Comparison of ENCODE assay signal across 28 cellular contexts in genomic region chr10:131888186-131888604, GRCh38. TPM values are rescaled to one million over a fixed set of nuclear protein-coding genes. Genes with fewer than 3 reads are reported as not detected.
DNase-seq lines count a peak whose midpoint lies in the region; ATAC-seq, FAIRE-seq and TF ChIP-seq lines count a peak whose summit lies in the region.
"Had no signal": no experiment of that assay in that cellular context is flagged by ENCODE, and none has a peak within 500 bp of the region (broad histone marks: within the 10 kb centered on the region; RNA-seq: fewer than 3 reads in every experiment).

No MANE protein-coding gene starts in this region.

- BruUV-seq in K562 (replicated peaks; lab: Mats Ljungman, UMichigan) = no TSS peak

- intact Hi-C loops in K562 (cut with micrococcal nuclease) = no loop called here
- intact Hi-C loops in kidney (cut with DNase I) = loop anchor here (5.0 kb wide), 1 partner anchor 134 kb away; no protein-coding TSS in a partner anchor
- intact Hi-C loops in sciatic nerve (cut with DNase I) = no loop called here

- H3K9ac ChIP-seq in GM23248 (no peak overlapping the region), K562 (ENCODE audit: insufficient read depth in 1 of 2, low read depth in 2 of 2, low read length in 2 of 2) (no peak overlapping the region), kidney (ENCODE audit: low read length in 2 of 2) (no peak overlapping the region), SK-N-SH (no peak overlapping the region)

- no peak overlapping the region for H2AFZ ChIP-seq in GM23248
- H2AFZ ChIP-seq in K562 (ENCODE audit: low read depth, low read length) = no peak overlapping the region
- no peak overlapping the region for H2AFZ ChIP-seq in SK-N-SH (ENCODE audit: low read depth)

- H3K27me3 ChIP-seq in GM23248 (replicated peaks; ENCODE audit: insufficient read depth) (peaks cover 10% of the 10 kb centered on the region), K562 (ENCODE audit: control insufficient read depth in 2 of 2, insufficient read depth in 2 of 2, low read length in 2 of 2) (no peaks in the 10 kb centered on the region; a peak in 1 of 5 replicates), SK-N-SH (ENCODE audit: insufficient read depth) (no peaks in the 10 kb centered on the region)

- H3K9me3 ChIP-seq in GM23248 (ENCODE audit: low read depth) (no peaks in the 10 kb centered on the region), K562 (replicated peaks; ENCODE audit: control insufficient read depth, insufficient read depth, low read depth, low read length) (no peaks in the 10 kb centered on the region), kidney (ENCODE audit: control insufficient read depth in 1 of 2, low read length in 2 of 2) (no peaks in the 10 kb centered on the region), SK-N-SH (no peaks in the 10 kb centered on the region)
- H3K9me3 ChIP-seq: body of pancreas, spleen had no signal

- H3K36me3 ChIP-seq in GM23248 (ENCODE audit: low read depth) (no peaks in the 10 kb centered on the region), K562 (ENCODE audit: control insufficient read depth, insufficient read depth, low read length) (no peaks in the 10 kb centered on the region), kidney (ENCODE audit: control insufficient read depth in 1 of 2, insufficient read depth in 2 of 2, low read length in 2 of 2) (no peaks in the 10 kb centered on the region), SK-N-SH (replicated peaks in 1 of 2; ENCODE audit: control insufficient read depth in 1 of 2, insufficient read depth in 2 of 2, low read length in 1 of 2) (no peaks in the 10 kb centered on the region)
- H3K36me3 ChIP-seq: spleen had no signal

- TF ChIP-seq POLR2A in NB4 (IDR thresholded peaks at IDR 0.05; ENCODE audit: extremely low read depth, insufficient read length) (no peak), K562 (conservative IDR thresholded peaks at IDR 0.05) (no peak)

- DNase-seq in GM23248 (peak; percentile 18), NB4 (ENCODE audit: low read depth) (peak; percentile 24), K562 (ENCODE audit: extremely low read depth in 1 of 4, low spot score in 3 of 4) (no peak), kidney (peak; percentile 6), sciatic nerve (ENCODE audit: low spot score) (no peak), SK-N-SH (no peak)
- DNase-seq in activated naive CD4-positive, alpha-beta T cell treated with anti-CD3 and anti-CD28 coated beads, Interleukin-2, amount 50 U/mL, for 16 hours = no peak
- DNase-seq: activated CD4-positive, CD25-positive, alpha-beta regulatory T cell treated with anti-CD3 and anti-CD28 coated beads, Interleukin-2, amount 50 U/mL, for 72 hours; activated CD8-positive, alpha-beta T cell treated with anti-CD3 and anti-CD28 coated beads for 36 hours; activated gamma-delta T cell; activated naive CD8-positive, alpha-beta T cell treated with anti-CD3 and anti-CD28 coated beads, Interleukin-2, amount 50 U/mL, for 24 hours; body of pancreas; DMS 273 treated with DMSO at 0.1 percent for 48 hours; erythroblast; hippocampal formation; NCI-H1105; NCI-H2029; NCI-H226; NCI-H748 treated with DMSO at 0.1 percent for 48 hours; retina; stimulated activated CD4-positive, alpha-beta T cell treated with anti-CD3 and anti-CD28 coated beads, Interleukin-4, amount 100 ng/mL, for 24 hours; stimulated activated naive B cell treated with anti-CD40 and anti-IgM and Interleukin-4, amounts not matched to agents 10 μg/mL and 1 μg/mL and 100 μg/mL, for 72 hours; T-helper 1 cell had no signal

- no peaks in the 10 kb centered on the region for H3K9me2 ChIP-seq in GM23248 (ENCODE audit: insufficient read depth)
- H3K9me2 ChIP-seq in SK-N-SH = no peaks in the 10 kb centered on the region

- H3K79me2 ChIP-seq in GM23248 (ENCODE audit: insufficient read depth) (no peaks in the 10 kb centered on the region), K562 (ENCODE audit: control insufficient read depth, insufficient read depth, low read length) (peaks cover 12% of the 10 kb centered on the region; the same call in 2 of the 3 replicates), SK-N-SH (ENCODE audit: insufficient read depth) (no peaks in the 10 kb centered on the region)

- FAIRE-seq in K562 (lab: Jason Lieb, UNC) (no peak), kidney (lab: Jason Lieb, UNC) (no peak)
- FAIRE-seq: frontal cortex, G401.6, H1 had no signal

- H3F3A ChIP-seq in GM23248 (ENCODE audit: insufficient read depth) (no peaks in the 10 kb centered on the region), SK-N-SH (replicated peaks; ENCODE audit: insufficient read depth) (no peaks in the 10 kb centered on the region)

- in situ Hi-C loops in GM23248 (cut with MboI) (loop anchor here (5.0 to 25.0 kb wide), 2 partner anchors 134 to 249 kb away; no protein-coding TSS in a partner anchor), K562 (cut with MboI) (loop anchor here (5.0 kb wide), 2 partner anchors 44 to 134 kb away; no protein-coding TSS in a partner anchor)

- CTCF ChIA-PET in K562 (lab: Yijun Ruan, JAX; ENCODE audit: low intra/inter-chr PET ratio) = no interaction called here
- CTCF ChIA-PET in SK-N-SH (lab: Yijun Ruan, JAX) = interaction anchor here (1.9 to 5.4 kb wide), 3 partner anchors 11 to 254 kb away, joined by 4 to 78 read pairs (median 10); no protein-coding TSS in a partner anchor

- ATAC-seq in K562 = no peak
- no peak for ATAC-seq in sciatic nerve
- ATAC-seq: activated CD8-positive, alpha-beta T cell treated with anti-CD3 and anti-CD28 coated beads for 36 hours; activated naive CD8-positive, alpha-beta T cell treated with anti-CD3 and anti-CD28 coated beads, Interleukin-2, amount 50 U/mL, for 24 hours; body of pancreas; natural killer cell treated with Interleukin-12 subunit alpha and Interleukin-12 subunit beta and Interleukin-15 and Interleukin-18, amount 100 ng/mL, for 72 hours; stimulated activated naive B cell treated with anti-CD40 and anti-IgM and Interleukin-4, amounts not matched to agents 10 μg/mL and 1 μg/mL and 100 μg/mL, for 72 hours had no signal

- no peaks in the 10 kb centered on the region for H3K9me1 ChIP-seq in K562 (ENCODE audit: control insufficient read depth, insufficient read depth, low read length)

- 49 to 60% methylated on average over 6 of the region's 6 CpGs for WGBS in GM23248 (ENCODE audit: low coverage in 1 of 2, low lambda C conversion rate in 2 of 2, missing lambda C conversion rate in 2 of 2), 2 experiments
- 22% methylated on average over 6 of the region's 6 CpGs for WGBS in K562 (ENCODE audit: insufficient coverage, low coverage, missing lambda C conversion rate)
- 45% methylated on average over 6 of the region's 6 CpGs for WGBS in SK-N-SH (ENCODE audit: low lambda C conversion rate)

- no peak for TF ChIP-seq RAD21 in K562 (CRISPR knock-in tag; conservative IDR thresholded peaks at IDR 0.05 in 1 of 2, IDR thresholded peaks at IDR 0.05 in 1 of 2)
- no peak for TF ChIP-seq RAD21 in SK-N-SH (IDR thresholded peaks at IDR 0.05; ENCODE audit: low read length)

- TF ChIP-seq EP300 in K562 (IDR thresholded peaks at IDR 0.05; ENCODE audit: low read length) = no peak
- no peak for TF ChIP-seq EP300 in SK-N-SH (IDR thresholded peaks at IDR 0.05; ENCODE audit: borderline replicate concordance in 1 of 2, low read depth in 1 of 2, low read length in 1 of 2)

- H3K27ac ChIP-seq in GM23248 (no peak overlapping the region), K562 (ENCODE audit: extremely low read depth, low read depth, low read length) (no peak overlapping the region), kidney (ENCODE audit: low read depth in 2 of 2, low read length in 2 of 2) (no peak overlapping the region), SK-N-SH (ENCODE audit: low read depth in 2 of 2, low read length in 1 of 2) (no peak overlapping the region)
- H3K27ac ChIP-seq: body of pancreas, spleen had no signal

- no peaks in the 10 kb centered on the region for H3K4me1 ChIP-seq in GM23248 (ENCODE audit: insufficient read depth)
- peaks cover 33 to 50% of the 10 kb centered on the region in 2 experiments for H3K4me1 ChIP-seq in K562 (replicated peaks in 1 of 2; ENCODE audit: control insufficient read depth in 2 of 2, insufficient read depth in 2 of 2, low read length in 2 of 2)
- no peaks in the 10 kb centered on the region for H3K4me1 ChIP-seq in kidney (ENCODE audit: control insufficient read depth in 1 of 2, insufficient read depth in 1 of 2, low read depth in 1 of 2, low read length in 2 of 2)
- H3K4me1 ChIP-seq in SK-N-SH (ENCODE audit: control insufficient read depth in 1 of 2, insufficient read depth in 2 of 2, low read depth in 1 of 2, low read length in 1 of 2) = no peaks in the 10 kb centered on the region; a peak in 1 of 4 replicates

- TF ChIP-seq CTCF in NB4 (IDR thresholded peaks at IDR 0.05; ENCODE audit: low read depth, low read length) = no peak
- no peak for TF ChIP-seq CTCF in K562 (IDR thresholded peaks at IDR 0.05 in 2 of 3, conservative IDR thresholded peaks at IDR 0.05 in 1 of 3; ENCODE audit: insufficient read depth in 2 of 3, low read depth in 1 of 3, low read length in 3 of 3)
- no peak for TF ChIP-seq CTCF in kidney (IDR thresholded peaks at IDR 0.05; ENCODE audit: borderline replicate concordance, extremely low read depth, insufficient read depth)
- no peak for TF ChIP-seq CTCF in SK-N-SH (IDR thresholded peaks at IDR 0.05)

- H3K4me3 ChIP-seq in GM23248 (no peak overlapping the region), NB4 (ENCODE audit: low read depth, low read length) (no peak overlapping the region), K562 (no peak overlapping the region), kidney (ENCODE audit: low read length in 2 of 2) (no peak overlapping the region), SK-N-SH (ENCODE audit: low read depth in 2 of 2, low read length in 1 of 2) (no peak overlapping the region)
- H3K4me3 ChIP-seq: body of pancreas, spleen had no signal

- POLR2A ChIA-PET in K562 (lab: Yijun Ruan, JAX) (interaction anchor here (1.2 to 1.5 kb wide), 2 partner anchors 12 to 24 kb away, joined by 4 to 5 read pairs; partner anchors contain the start of gene PPP2R2D), SK-N-SH (lab: Yijun Ruan, JAX) (no interaction called here)

- H3K4me2 ChIP-seq in GM23248 (ENCODE audit: unreplicated experiment) (no peak overlapping the region), K562 (ENCODE audit: insufficient read depth, low read length) (peak overlapping the region; percentile 3; the same call in 1 of the 2 replicates), SK-N-SH (no peak overlapping the region)

- no peaks in the 10 kb centered on the region for H4K20me1 ChIP-seq in GM23248 (ENCODE audit: insufficient read depth)
- no peaks in the 10 kb centered on the region for H4K20me1 ChIP-seq in K562 (replicated peaks; ENCODE audit: control insufficient read depth, insufficient read depth, low read length)
- no peaks in the 10 kb centered on the region for H4K20me1 ChIP-seq in SK-N-SH (ENCODE audit: insufficient read depth)

RNA-seq across cellular contexts. Expression of gene PPP2R2D, which starts 12.6 kb away (rescaled TPM):
- total RNA-seq in GM23248 (2014; rRNA removed; shearing (Covaris generic)) = 14.7 and 26.2 TPM in 2 replicates
- polyA plus RNA-seq in GM23248 (2016; fragmentation: Nextera tagmentation; extraction: Ambion mirVana) = 18.5 and 21.3 TPM in 2 replicates
- total RNA-seq in K562 (2011; cell fraction: chromatin; rRNA removed; ENCODE audit: low replicate concordance) = 76.3 and 99.7 TPM in 2 replicates
- 34.7 and 41.2 TPM in 2 replicates for total RNA-seq in K562 (2011; cell fraction: nucleolus; rRNA removed)
- 42.2 and 48.0 TPM in 2 replicates for total RNA-seq in K562 (2011; cell fraction: nucleoplasm; rRNA removed)
- 26.8 and 28.0 TPM in 2 replicates for total RNA-seq in K562 (2014; rRNA removed)
- 22.2 and 23.9 TPM in 2 replicates for total RNA-seq in K562 (2014; rRNA removed; fragmentation: Illumina TruSeq; extraction: Trizol)
- total RNA-seq in K562 (2015; rRNA removed; fragmentation: Illumina TruSeq; extraction: Trizol) = 32.0 and 32.5 TPM in 2 replicates
- 29.9 and 31.3 TPM in 2 replicates for total RNA-seq in K562 (2021)
- polyA plus RNA-seq in K562 (2011; rRNA removed) = 31.2 and 37.0 TPM in 2 replicates
- polyA plus RNA-seq in K562 (2011; cell fraction: cytosol; rRNA removed) = 30.3 TPM in 2 replicates
- polyA plus RNA-seq in K562 (2011; cell fraction: nucleus; rRNA removed) = 59.2 and 67.7 TPM in 2 replicates
- 25.0 and 26.8 TPM in 2 replicates for polyA plus RNA-seq in K562 (2012)
- polyA plus RNA-seq in K562 (2014; fragmentation: Illumina TruSeq; extraction: Trizol) = 23.6 and 26.8 TPM in 2 replicates
- polyA plus RNA-seq in K562 (2014; fragmentation: Nextera tagmentation; extraction: Ambion mirVana) = 1 to 10 TPM; 1.9 to 5.1 TPM
- polyA plus RNA-seq in K562 (2014; rRNA removed) = 35.1 and 35.6 TPM in 2 replicates
- polyA minus RNA-seq in K562 (2011; rRNA and poly(A)+ RNA removed) = 35.7 and 36.8 TPM in 2 replicates
- 19.0 and 19.1 TPM in 2 replicates for polyA minus RNA-seq in K562 (2011; cell fraction: cytosol; rRNA and poly(A)+ RNA removed)
- 24.1 and 29.9 TPM in 2 replicates for polyA minus RNA-seq in K562 (2011; cell fraction: nucleus; rRNA and poly(A)+ RNA removed)
- 28.3 TPM for total RNA-seq in kidney
- polyA plus RNA-seq in kidney (ENCODE audit: insufficient read depth, low read depth, low replicate concordance) = 34.8 TPM
- 30.1 TPM for total RNA-seq in sciatic nerve
- 24.3 and 25.1 TPM in 2 replicates for polyA plus RNA-seq in SK-N-SH (2012; rRNA removed)
- 20.7 and 25.7 TPM in 2 replicates for polyA plus RNA-seq in SK-N-SH (2012; cell fraction: cytosol; rRNA removed)
- polyA plus RNA-seq in SK-N-SH (2012; cell fraction: nucleus; rRNA removed) = 39.2 and 43.0 TPM in 2 replicates

Comparison
In these comparisons a context has a peak if more than half of its experiments do, and no peak if none do; other contexts are left out.
1. DNase-seq: peak in GM23248 (single experiment), NB4 (single experiment) and kidney (single experiment); none in K562 (0 of 4), sciatic nerve (single experiment), SK-N-SH (single experiment) and activated naive CD4-positive, alpha-beta T cell treated with anti-CD3 and anti-CD28 coated beads, Interleukin-2, amount 50 U/mL, for 16 hours (single experiment).